ENCODE assay signal across 9 cellular contexts in the genomic region with DNA sequence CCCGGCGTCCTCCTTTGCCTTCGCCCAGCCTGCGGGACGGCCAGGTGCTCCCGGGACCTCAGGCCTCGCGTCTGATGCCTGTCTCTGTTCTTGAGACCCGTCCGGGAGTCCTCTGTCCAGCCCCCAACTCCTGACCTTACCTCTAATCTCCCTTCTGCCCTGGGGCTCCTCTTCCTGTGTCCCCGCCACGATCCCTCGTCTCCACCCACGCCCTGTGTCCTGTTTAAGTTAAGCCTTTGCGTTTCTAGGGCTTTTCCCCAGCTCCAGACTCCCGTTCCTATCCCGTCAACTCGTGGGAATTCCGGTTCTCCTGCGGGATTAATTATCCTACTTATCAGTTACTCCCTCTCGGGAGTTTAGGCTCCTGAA. TPM values are rescaled to one million over a fixed set of nuclear protein-coding genes. Genes with fewer than 3 reads are reported as not detected.
DNase-seq lines count a peak whose midpoint lies in the region; FAIRE-seq and TF ChIP-seq lines count a peak whose summit lies in the region.
"Had no signal": no experiment of that assay in that cellular context is flagged by ENCODE, and none has a peak within 500 bp of the region (broad histone marks: within the 10 kb centered on the region; RNA-seq: fewer than 3 reads in every experiment).

No MANE protein-coding gene starts in this region.

- dilution Hi-C loops in endothelial cell of umbilical vein (cut with MboI; ENCODE audit: extremely low pct_ligation_motif_present, low sequenced_read_pairs) = no loop called here

- H2AFZ ChIP-seq in OCI-LY3 (ENCODE audit: low read depth, low read length) (no peak overlapping the region), endothelial cell of umbilical vein (ENCODE audit: low read depth, low read length) (no peak overlapping the region), parathyroid adenoma (peak overlapping the region; percentile 92)

- TF ChIP-seq CTCF in OCI-LY3 (IDR thresholded peaks at IDR 0.05; ENCODE audit: low read depth, low read length) (no peak), endothelial cell of umbilical vein (IDR thresholded peaks at IDR 0.05; ENCODE audit: extremely low read depth in 1 of 2, insufficient read depth in 1 of 2, low read depth in 1 of 2, low read length in 2 of 2) (no peak), parathyroid adenoma (IDR thresholded peaks at IDR 0.05) (no peak), GM13977 (IDR thresholded peaks at IDR 0.05; ENCODE audit: extremely low read depth, insufficient read depth, missing control alignments) (no peak)

- H3K4me3 ChIP-seq in GM08714 (ENCODE audit: low read length) (peak overlapping the region; percentile 97), OCI-LY3 (ENCODE audit: low read length) (peak overlapping the region; percentile 93), endothelial cell of umbilical vein (replicated peaks in 1 of 3; ENCODE audit: insufficient read depth in 1 of 3, low read depth in 1 of 3, low read length in 3 of 3) (peak overlapping the region; percentile 76 to 96 (median 92)), parathyroid adenoma (ENCODE audit: low read depth, low read length) (peak overlapping the region; percentile 99)

- H3K79me2 ChIP-seq in OCI-LY3 (ENCODE audit: low read length) (peaks cover 75% of the 10 kb centered on the region), endothelial cell of umbilical vein (ENCODE audit: control insufficient read depth, insufficient read depth, low read length) (peaks cover 72% of the 10 kb centered on the region), parathyroid adenoma (peaks cover 49% of the 10 kb centered on the region)

- no peaks in the 10 kb centered on the region for H3K9me1 ChIP-seq in endothelial cell of umbilical vein (replicated peaks; ENCODE audit: control insufficient read depth, extremely low read depth, insufficient read depth, low read length)

- POLR2A ChIA-PET in endothelial cell of umbilical vein (lab: Charles Lee) = no interaction called here

- in situ Hi-C loops in GM13977 (cut with MboI; ENCODE audit: low pct_unique_long_range_greater_than_20kb, low sequenced_read_pairs, unreplicated experiment) = loop anchor here (25.0 kb wide), 2 partner anchors 663 to 1163 kb away; a partner anchor contains a TSS

- H3K9ac ChIP-seq in OCI-LY3 (ENCODE audit: low read length) = peak overlapping the region; percentile 95
- H3K9ac ChIP-seq in endothelial cell of umbilical vein (replicated peaks; ENCODE audit: extremely low read depth, insufficient read depth, low read length) = peak overlapping the region; percentile 97
- H3K9ac ChIP-seq in parathyroid adenoma = peak overlapping the region; percentile 57

- H3K4me2 ChIP-seq in OCI-LY3 (ENCODE audit: low read length) (peak overlapping the region; percentile 88), endothelial cell of umbilical vein (ENCODE audit: insufficient read depth, low read length) (peak overlapping the region; percentile 96), parathyroid adenoma (ENCODE audit: low read length) (peak overlapping the region; percentile 89)

- CTCF ChIA-PET in endothelial cell of umbilical vein (lab: Charles Lee) = interaction anchor here (1.3 kb wide), 1 partner anchor 290 kb away, joined by 3 read pairs; a partner anchor contains a TSS

- peak overlapping the region; percentile 82 for H3K27ac ChIP-seq in OCI-LY3 (ENCODE audit: low read length)
- H3K27ac ChIP-seq in endothelial cell of umbilical vein (ENCODE audit: insufficient read depth, low read depth, low read length) = peak overlapping the region; percentile 87
- H3K27ac ChIP-seq in parathyroid adenoma = peak overlapping the region; percentile 94

- DNase-seq in endothelial cell of umbilical vein (ENCODE audit: low read depth, low spot score) (no peak), occipital lobe (lab: John Stamatoyannopoulos, UW) (no peak), HuH-7.5 (ENCODE audit: low spot score) (no peak), GM13977 (ENCODE audit: low spot score) (no peak), NCI-H2029 (lab: John Stamatoyannopoulos, UW) (no peak)

- H3K27me3 ChIP-seq in OCI-LY3 (ENCODE audit: low read depth, low read length) = no peaks in the 10 kb centered on the region
- no peaks in the 10 kb centered on the region for H3K27me3 ChIP-seq in endothelial cell of umbilical vein (ENCODE audit: control insufficient read depth in 2 of 2, insufficient read depth in 2 of 2, low read length in 2 of 2)
- H3K27me3 ChIP-seq in parathyroid adenoma (ENCODE audit: control insufficient read depth, insufficient read depth, low read length) = no peaks in the 10 kb centered on the region

- H4K20me1 ChIP-seq in OCI-LY3 (ENCODE audit: insufficient read depth, low read length) = peaks cover 49% of the 10 kb centered on the region
- H4K20me1 ChIP-seq in endothelial cell of umbilical vein (replicated peaks; ENCODE audit: control insufficient read depth, extremely low read depth, insufficient read depth, low read length) = peaks cover 11% of the 10 kb centered on the region

- intact Hi-C loops in endothelial cell of umbilical vein (cut with micrococcal nuclease) = loop anchor here (1.0 to 5.0 kb wide), 2 partner anchors 14 to 247 kb away; a partner anchor contains a TSS

- no TSS peak for BruUV-seq in endothelial cell of umbilical vein (replicated peaks; lab: Mats Ljungman, UMichigan)

- H3K9me3 ChIP-seq in OCI-LY3 (ENCODE audit: insufficient read depth, low read length) (no peaks in the 10 kb centered on the region), endothelial cell of umbilical vein (replicated peaks; ENCODE audit: control insufficient read depth, insufficient read depth, low read length) (no peaks in the 10 kb centered on the region), parathyroid adenoma (ENCODE audit: control insufficient read depth, low read length) (no peaks in the 10 kb centered on the region)

- TF ChIP-seq POLR2A in endothelial cell of umbilical vein (IDR thresholded peaks at IDR 0.05; ENCODE audit: low read depth, low read length) = no peak

- H3K4me1 ChIP-seq in OCI-LY3 (ENCODE audit: low read length) = peaks cover 22% of the 10 kb centered on the region
- H3K4me1 ChIP-seq in endothelial cell of umbilical vein (ENCODE audit: control insufficient read depth, extremely low read depth, insufficient read depth, low read length) = peaks cover 22% of the 10 kb centered on the region
- peaks cover 13% of the 10 kb centered on the region for H3K4me1 ChIP-seq in parathyroid adenoma

- peak; percentile 55 for FAIRE-seq in endothelial cell of umbilical vein (lab: Jason Lieb, UNC)

- H3K36me3 ChIP-seq in OCI-LY3 (replicated peaks; ENCODE audit: low read depth, low read length) (peaks cover 49% of the 10 kb centered on the region), endothelial cell of umbilical vein (ENCODE audit: control insufficient read depth in 2 of 2, extremely low read depth in 1 of 2, insufficient read depth in 2 of 2, low read length in 2 of 2) (peaks cover 33 to 41% of the 10 kb centered on the region in 2 experiments), parathyroid adenoma (ENCODE audit: control insufficient read depth, insufficient read depth, low read length) (no peaks in the 10 kb centered on the region)

RNA-seq across cellular contexts. Expression of a gene that starts 0.7 kb away (rescaled TPM):
- total RNA-seq in endothelial cell of umbilical vein (213 and 218 TPM in 2 replicates), occipital lobe (14.5 TPM)
- 130 and 134 TPM in 2 replicates for polyA plus RNA-seq in endothelial cell of umbilical vein
- polyA plus RNA-seq in endothelial cell of umbilical vein (2011; cell fraction: cytosol; rRNA removed) = 15.7 and 31.4 TPM in 2 replicates
- 910 and 958 TPM in 2 replicates for polyA plus RNA-seq in endothelial cell of umbilical vein (2011; cell fraction: nucleus; rRNA removed)
- polyA plus RNA-seq in endothelial cell of umbilical vein (2012) = 88.4 and 126 TPM in 2 replicates
- 105 and 107 TPM in 2 replicates for polyA minus RNA-seq in endothelial cell of umbilical vein
- 9.1 TPM for polyA minus RNA-seq in endothelial cell of umbilical vein (2011; cell fraction: cytosol; rRNA and poly(A)+ RNA removed)
- 160 and 181 TPM in 2 replicates for polyA minus RNA-seq in endothelial cell of umbilical vein (2011; cell fraction: nucleus; rRNA and poly(A)+ RNA removed)

RNA-seq across cellular contexts. Expression of a gene that starts 13.9 kb away (rescaled TPM):
- 2.8 and 3.2 TPM in 2 replicates for total RNA-seq in endothelial cell of umbilical vein
- 0.97 and 1.5 TPM in 2 replicates for polyA plus RNA-seq in endothelial cell of umbilical vein
- polyA plus RNA-seq in endothelial cell of umbilical vein (2011; cell fraction: cytosol; rRNA removed) = 0.61 and 0.93 TPM in 2 replicates
- polyA plus RNA-seq in endothelial cell of umbilical vein (2011; cell fraction: nucleus; rRNA removed) = 0.70 and 0.76 TPM in 2 replicates
- polyA plus RNA-seq in endothelial cell of umbilical vein (2012) = 1.8 and 3.8 TPM in 2 replicates
- polyA minus RNA-seq in endothelial cell of umbilical vein = 0.74 and 2.1 TPM in 2 replicates
- polyA minus RNA-seq in endothelial cell of umbilical vein (2011; cell fraction: cytosol; rRNA and poly(A)+ RNA removed) = 7.8 TPM
- 0.87 and 3.4 TPM in 2 replicates for polyA minus RNA-seq in endothelial cell of umbilical vein (2011; cell fraction: nucleus; rRNA and poly(A)+ RNA removed)
- total RNA-seq in occipital lobe = 5.9 TPM

RNA-seq across cellular contexts. Expression of a gene that starts 23.4 kb away (rescaled TPM):
- total RNA-seq in endothelial cell of umbilical vein = 73.8 and 85.5 TPM in 2 replicates
- polyA plus RNA-seq in endothelial cell of umbilical vein = 37.3 and 48.3 TPM in 2 replicates
- 10.6 and 30.3 TPM in 2 replicates for polyA plus RNA-seq in endothelial cell of umbilical vein (2011; cell fraction: cytosol; rRNA removed)
- 10.9 and 11.5 TPM in 2 replicates for polyA plus RNA-seq in endothelial cell of umbilical vein (2011; cell fraction: nucleus; rRNA removed)
- 16.2 and 50.4 TPM in 2 replicates for polyA plus RNA-seq in endothelial cell of umbilical vein (2012)
- 2.6 and 3.6 TPM in 2 replicates for polyA minus RNA-seq in endothelial cell of umbilical vein
- not detected for polyA minus RNA-seq in endothelial cell of umbilical vein (2011; cell fraction: cytosol; rRNA and poly(A)+ RNA removed)
- 1.4 and 6.2 TPM in 2 replicates for polyA minus RNA-seq in endothelial cell of umbilical vein (2011; cell fraction: nucleus; rRNA and poly(A)+ RNA removed)
- total RNA-seq in occipital lobe = 1.2 TPM

RNA-seq across cellular contexts. Expression of a gene that starts 34.4 kb away (rescaled TPM):
- total RNA-seq in endothelial cell of umbilical vein = not detected in 2 replicates
- not detected in 2 replicates for polyA plus RNA-seq in endothelial cell of umbilical vein
- polyA plus RNA-seq in endothelial cell of umbilical vein (2011; cell fraction: cytosol; rRNA removed) = not detected in 2 replicates
- polyA plus RNA-seq in endothelial cell of umbilical vein (2011; cell fraction: nucleus; rRNA removed) = not detected in 2 replicates
- polyA plus RNA-seq in endothelial cell of umbilical vein (2012) = 0.16 and 0.41 TPM in 2 replicates
- polyA minus RNA-seq in endothelial cell of umbilical vein = not detected in 2 replicates
- polyA minus RNA-seq in endothelial cell of umbilical vein (2011; cell fraction: cytosol; rRNA and poly(A)+ RNA removed) = not detected
- not detected in 2 replicates for polyA minus RNA-seq in endothelial cell of umbilical vein (2011; cell fraction: nucleus; rRNA and poly(A)+ RNA removed)
- total RNA-seq in occipital lobe = 74.7 TPM

RNA-seq across cellular contexts. Expression of a gene that starts 52.9 kb away (rescaled TPM):
- total RNA-seq in endothelial cell of umbilical vein (not detected in 2 replicates), occipital lobe (not detected)
- not detected in 2 replicates for polyA plus RNA-seq in endothelial cell of umbilical vein
- not detected in 2 replicates for polyA plus RNA-seq in endothelial cell of umbilical vein (2011; cell fraction: cytosol; rRNA removed)
- not detected in 2 replicates for polyA plus RNA-seq in endothelial cell of umbilical vein (2011; cell fraction: nucleus; rRNA removed)
- not detected in 2 replicates for polyA plus RNA-seq in endothelial cell of umbilical vein (2012)
- polyA minus RNA-seq in endothelial cell of umbilical vein = not detected in 2 replicates
- polyA minus RNA-seq in endothelial cell of umbilical vein (2011; cell fraction: cytosol; rRNA and poly(A)+ RNA removed) = not detected
- not detected in 2 replicates for polyA minus RNA-seq in endothelial cell of umbilical vein (2011; cell fraction: nucleus; rRNA and poly(A)+ RNA removed)
- total RNA-seq: subcutaneous adipose tissue had no signal

Comparison
In these comparisons a context has a peak if more than half of its experiments do, and no peak if none do; other contexts are left out.
1. RNA of a gene that starts 0.7 kb away (total RNA-seq): 213 to 218 TPM in endothelial cell of umbilical vein; 14.5 TPM in occipital lobe (single experiment); every median in the first group is over 10 times any median in the second.
2. RNA of a gene that starts 23.4 kb away (total RNA-seq): 73.8 to 85.5 TPM in endothelial cell of umbilical vein; 1.2 TPM in occipital lobe (single experiment); every median in the first group is over 10 times any median in the second.
3. Peak in every context shown above with its lines, with median percentiles within 50 percentile points of each other: H3K4me3 ChIP-seq, H3K27ac ChIP-seq, H3K4me2 ChIP-seq and H3K9ac ChIP-seq.